24 cellular contexts compared by ENCODE assay signal in the genomic region with DNA sequence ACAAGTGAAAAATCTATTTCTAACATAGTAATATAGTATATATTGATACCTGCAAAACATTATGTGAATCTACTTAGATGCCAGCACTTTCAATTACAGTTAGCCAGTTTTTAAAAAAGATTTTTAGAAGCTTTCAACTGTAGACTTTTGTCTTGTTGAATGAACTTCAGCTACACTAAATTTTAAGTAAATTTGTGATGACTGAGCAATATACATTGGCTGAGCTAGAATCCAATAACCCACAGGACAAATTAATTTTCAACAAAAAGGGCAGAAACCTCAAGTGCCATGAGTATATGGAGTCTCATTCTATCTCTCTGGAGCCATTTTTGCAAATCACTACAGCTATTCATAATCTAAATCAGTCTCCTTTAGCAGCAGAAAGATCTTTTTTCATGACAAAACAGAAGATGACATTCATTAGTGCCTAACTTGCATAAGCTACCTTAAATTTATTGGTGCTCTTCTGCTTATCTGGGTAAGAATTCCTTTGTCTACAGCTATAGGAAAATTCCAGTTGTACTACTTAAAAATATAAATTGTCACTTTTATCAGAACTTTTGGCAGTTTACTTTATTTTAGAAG.
DNase-seq lines count a peak whose midpoint lies in the region; ATAC-seq, FAIRE-seq and TF ChIP-seq lines count a peak whose summit lies in the region.
"Had no signal": no experiment of that assay in that cellular context is flagged by ENCODE, and none has a peak within 500 bp of the region (broad histone marks: within the 10 kb centered on the region; RNA-seq: fewer than 3 reads in every experiment).

No MANE protein-coding gene starts in this region.

- H3K9ac ChIP-seq in HepG2 (ENCODE audit: insufficient read depth, low read depth, low read length): no peak overlapping the region
- H3K9ac ChIP-seq in IMR-90 (ENCODE audit: low read depth, low read length): no peak overlapping the region
- H3K9ac ChIP-seq: BLaER1 had no signal

- no peak overlapping the region for H3K4me2 ChIP-seq in HepG2 (ENCODE audit: low read depth, low read length)
- H3K4me2 ChIP-seq in IMR-90 (ENCODE audit: low read depth, low read length): no peak overlapping the region
- H3K4me2 ChIP-seq: BLaER1 had no signal

- TF ChIP-seq EP300 in HepG2 (IDR thresholded peaks at IDR 0.05; ENCODE audit: low read depth in 2 of 2, low read length in 2 of 2) (no peak), HepG2 (CRISPR knock-in tag; IDR thresholded peaks at IDR 0.05; ENCODE audit: borderline replicate concordance) (no peak)

- H2BK20ac ChIP-seq in IMR-90 (ENCODE audit: low read depth, low read length): no peak overlapping the region

- H3K36me3 ChIP-seq in HepG2 (replicated peaks in 1 of 2; ENCODE audit: control insufficient read depth in 1 of 2, insufficient read depth in 2 of 2, low read length in 2 of 2): no peaks in the 10 kb centered on the region
- no peaks in the 10 kb centered on the region for H3K36me3 ChIP-seq in right lobe of liver
- H3K36me3 ChIP-seq in IMR-90 (ENCODE audit: control insufficient read depth, insufficient read depth, low read length): no peaks in the 10 kb centered on the region
- H3K36me3 ChIP-seq: BE2C, BLaER1 had no signal

- ATAC-seq in HepG2 (no peak), right lobe of liver (no peak), IMR-90 (ENCODE audit: low read depth) (no peak), HG02678 (IDR thresholded peaks at IDR 0.05; ENCODE audit: unreplicated experiment) (no peak)
- ATAC-seq: GM12878 had no signal

- no peak overlapping the region for H2BK15ac ChIP-seq in IMR-90 (ENCODE audit: low read depth, low read length)

- no peak overlapping the region for H3K23ac ChIP-seq in IMR-90 (ENCODE audit: low read depth, low read length)

- H3K4ac ChIP-seq in IMR-90 (ENCODE audit: low read depth, low read length): no peak overlapping the region

- dilution Hi-C loops in IMR-90 (cut with HindIII; ENCODE audit: low sequenced_read_pairs, unreplicated experiment): no loop called here

- TF ChIP-seq POLR2A in HepG2 (IDR thresholded peaks at IDR 0.05; ENCODE audit: insufficient read depth in 1 of 2, low read depth in 2 of 2, low read length in 2 of 2) (no peak), right lobe of liver (IDR thresholded peaks at IDR 0.05) (no peak), IMR-90 (IDR thresholded peaks at IDR 0.05; ENCODE audit: low read depth, low read length) (no peak)

- no peaks in the 10 kb centered on the region for H3K79me2 ChIP-seq in HepG2 (ENCODE audit: insufficient read depth, low read length)

- POLR2A ChIA-PET in HepG2 (lab: Yijun Ruan, JAX) (no interaction called here), IMR-90 (lab: Charles Lee; ENCODE audit: unreplicated experiment) (no interaction called here)

- no peak overlapping the region for H4K91ac ChIP-seq in IMR-90 (ENCODE audit: insufficient read depth, low read depth, low read length)

- no peak overlapping the region for H2BK120ac ChIP-seq in IMR-90 (ENCODE audit: low read depth, low read length)

- H2AFZ ChIP-seq in HepG2 (ENCODE audit: low read length) (no peak overlapping the region), IMR-90 (replicated peaks; ENCODE audit: low read length, poor library complexity) (no peak overlapping the region)

- H3K9me3 ChIP-seq in HepG2 (ENCODE audit: low read length) (peaks cover 12% of the 10 kb centered on the region; the same call in 1 of the 2 replicates), right lobe of liver (no peaks in the 10 kb centered on the region), IMR-90 (ENCODE audit: control insufficient read depth, insufficient read depth, low read length) (peaks cover 4% of the 10 kb centered on the region)
- H3K9me3 ChIP-seq: BE2C had no signal

- no peak for DNase-seq in HepG2 (ENCODE audit: low spot score)
- DNase-seq in right lobe of liver: no peak
- no peak for DNase-seq in IMR-90
- no peak for DNase-seq in activated CD4-positive, CD25-positive, alpha-beta regulatory T cell (lab: John Stamatoyannopoulos, UW)
- DNase-seq: ACHN; BE2C; C1 segment of cervical spinal cord; CD4-positive, alpha-beta memory T cell; CD4-positive, CD25-positive, alpha-beta regulatory T cell; CD8-positive, alpha-beta memory T cell; COR-L47; DMS 273 treated with DMSO at 0.1 percent for 48 hours; DMS153; DMS53; DMS79; DND-41; EL; GDM1 had no signal

- H3K4me3 ChIP-seq in HepG2 (replicated peaks in 1 of 3; ENCODE audit: insufficient read depth in 1 of 3, low read depth in 2 of 3, low read length in 3 of 3) (no peak overlapping the region), right lobe of liver (no peak overlapping the region), IMR-90 (ENCODE audit: insufficient read depth, low read depth, low read length) (no peak overlapping the region)
- H3K4me3 ChIP-seq: BLaER1, GM12878 had no signal

- H3K56ac ChIP-seq in IMR-90 (ENCODE audit: extremely low read depth, insufficient read depth, low read length): no peak overlapping the region

- TF ChIP-seq CTCF in HepG2 (CRISPR knock-in tag; IDR thresholded peaks at IDR 0.05) (no peak), right lobe of liver (IDR thresholded peaks at IDR 0.05) (no peak), IMR-90 (conservative IDR thresholded peaks at IDR 0.05; ENCODE audit: low read depth, low read length) (no peak)

- intact Hi-C loops in HepG2 (cut with micrococcal nuclease; ENCODE audit: unreplicated experiment) (no loop called here), right lobe of liver (cut with DNase I) (no loop called here), IMR-90 (cut with micrococcal nuclease) (no loop called here)

- in situ Hi-C loops in HepG2 (cut with HindIII; ENCODE audit: extremely low pct_ligation_motif_present, low pct_unique_long_range_greater_than_20kb): no loop called here
- in situ Hi-C loops in IMR-90 (cut with MboI; ENCODE audit: low sequenced_read_pairs): no loop called here

- H4K20me1 ChIP-seq in HepG2 (ENCODE audit: insufficient read depth, low read length) (no peaks in the 10 kb centered on the region), IMR-90 (ENCODE audit: insufficient read depth, low read length) (no peaks in the 10 kb centered on the region)
- H4K20me1 ChIP-seq: BLaER1 had no signal

- H3K79me1 ChIP-seq in IMR-90 (ENCODE audit: low read depth in 1 of 2, low read length in 2 of 2): no peaks in the 10 kb centered on the region

- FAIRE-seq in HepG2 (lab: Jason Lieb, UNC): no peak
- FAIRE-seq: GM12878, GM12892, GM18507 had no signal

- H3K27me3 ChIP-seq in HepG2 (ENCODE audit: control insufficient read depth in 1 of 2, insufficient read depth in 2 of 2, low read length in 2 of 2): no peaks in the 10 kb centered on the region
- no peaks in the 10 kb centered on the region for H3K27me3 ChIP-seq in right lobe of liver
- peaks cover 12% of the 10 kb centered on the region for H3K27me3 ChIP-seq in IMR-90 (ENCODE audit: control insufficient read depth, insufficient read depth, low read length)
- H3K27me3 ChIP-seq: BE2C, BLaER1 had no signal

- H4K5ac ChIP-seq in IMR-90 (ENCODE audit: low read depth, low read length): no peak overlapping the region

- H3K27ac ChIP-seq in HepG2 (ENCODE audit: extremely low read length, insufficient read depth, low read length) (no peak overlapping the region), right lobe of liver (no peak overlapping the region), IMR-90 (ENCODE audit: insufficient read depth, low read length) (no peak overlapping the region)
- H3K27ac ChIP-seq: 22Rv1, BLaER1 had no signal

- H2AK9ac ChIP-seq in IMR-90 (replicated peaks; ENCODE audit: low read depth, low read length, poor library complexity): no peak overlapping the region

- H3K9me1 ChIP-seq in IMR-90 (ENCODE audit: insufficient read depth, low read length): no peaks in the 10 kb centered on the region

- no peak overlapping the region for H4K8ac ChIP-seq in IMR-90 (ENCODE audit: low read depth in 2 of 2, low read length in 2 of 2)

- TF ChIP-seq RAD21 in HepG2 (CRISPR knock-in tag; IDR thresholded peaks at IDR 0.05) (no peak), IMR-90 (IDR thresholded peaks at IDR 0.05; ENCODE audit: low read length) (no peak)

- H3K4me1 ChIP-seq in HepG2 (ENCODE audit: insufficient read depth, low read length) (peaks cover 10% of the 10 kb centered on the region), right lobe of liver (no peaks in the 10 kb centered on the region), IMR-90 (ENCODE audit: control insufficient read depth, insufficient read depth, low read length) (no peaks in the 10 kb centered on the region)
- H3K4me1 ChIP-seq: BE2C, BLaER1 had no signal

- no peak overlapping the region for H3K18ac ChIP-seq in IMR-90 (ENCODE audit: low read depth, low read length)

- CTCF ChIA-PET in HepG2 (lab: Yijun Ruan, JAX; ENCODE audit: low intra/inter-chr PET ratio, low total read pairs): no interaction called here
- CTCF ChIA-PET in IMR-90 (lab: Yijun Ruan, JAX): interaction anchor here (2.4 kb wide), 1 partner anchor 21 kb away, joined by 8 read pairs; no protein-coding TSS in a partner anchor

- BruUV-seq in HepG2 (replicated peaks; lab: Mats Ljungman, UMichigan): no TSS peak
- BruUV-seq in IMR-90 (replicated peaks; lab: Mats Ljungman, UMichigan): no TSS peak

- H2BK5ac ChIP-seq in IMR-90 (ENCODE audit: low read depth, low read length, poor library complexity, severe bottlenecking): no peak overlapping the region

- H2AK5ac ChIP-seq in IMR-90 (ENCODE audit: low read depth, low read length): no peak overlapping the region

- H3K14ac ChIP-seq in IMR-90 (replicated peaks; ENCODE audit: low read depth, low read length): no peak overlapping the region

TF ChIP-seq in HepG2, 621 proteins besides CTCF, POLR2A, EP300 and RAD21:
- peak; percentile 49 for TF ChIP-seq MAFF (IDR thresholded peaks at IDR 0.05; ENCODE audit: low read depth, low read length)
- TF ChIP-seq MAFK (conservative IDR thresholded peaks at IDR 0.05 in 1 of 2, IDR thresholded peaks at IDR 0.05 in 1 of 2; ENCODE audit: low read length in 2 of 2): peak; percentile 50 to 72; a peak in 3 of 4 replicates
- TF ChIP-seq DR1 (CRISPR knock-in tag; IDR thresholded peaks at IDR 0.05): no peak

TF ChIP-seq in IMR-90, 13 proteins besides CTCF, POLR2A, EP300 and RAD21:
- TF ChIP-seq SMC3 (IDR thresholded peaks at IDR 0.05; ENCODE audit: low read depth, low read length): no peak
- no peak for TF ChIP-seq MAZ (IDR thresholded peaks at IDR 0.05; ENCODE audit: borderline replicate concordance, low read depth, low read length)
- no peak for TF ChIP-seq CEBPB (IDR thresholded peaks at IDR 0.05; ENCODE audit: low read depth, low read length)
- TF ChIP-seq, protein P1, sequence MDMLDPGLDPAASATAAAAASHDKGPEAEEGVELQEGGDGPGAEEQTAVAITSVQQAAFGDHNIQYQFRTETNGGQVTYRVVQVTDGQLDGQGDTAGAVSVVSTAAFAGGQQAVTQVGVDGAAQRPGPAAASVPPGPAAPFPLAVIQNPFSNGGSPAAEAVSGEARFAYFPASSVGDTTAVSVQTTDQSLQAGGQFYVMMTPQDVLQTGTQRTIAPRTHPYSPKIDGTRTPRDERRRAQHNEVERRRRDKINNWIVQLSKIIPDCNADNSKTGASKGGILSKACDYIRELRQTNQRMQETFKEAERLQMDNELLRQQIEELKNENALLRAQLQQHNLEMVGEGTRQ (IDR thresholded peaks at IDR 0.05; ENCODE audit: low read depth, low read length): no peak
- peak; percentile 29; the same call in 1 of the 2 replicates for TF ChIP-seq MAFK (IDR thresholded peaks at IDR 0.05; ENCODE audit: low read depth, low read length)
